In the genomic region with DNA sequence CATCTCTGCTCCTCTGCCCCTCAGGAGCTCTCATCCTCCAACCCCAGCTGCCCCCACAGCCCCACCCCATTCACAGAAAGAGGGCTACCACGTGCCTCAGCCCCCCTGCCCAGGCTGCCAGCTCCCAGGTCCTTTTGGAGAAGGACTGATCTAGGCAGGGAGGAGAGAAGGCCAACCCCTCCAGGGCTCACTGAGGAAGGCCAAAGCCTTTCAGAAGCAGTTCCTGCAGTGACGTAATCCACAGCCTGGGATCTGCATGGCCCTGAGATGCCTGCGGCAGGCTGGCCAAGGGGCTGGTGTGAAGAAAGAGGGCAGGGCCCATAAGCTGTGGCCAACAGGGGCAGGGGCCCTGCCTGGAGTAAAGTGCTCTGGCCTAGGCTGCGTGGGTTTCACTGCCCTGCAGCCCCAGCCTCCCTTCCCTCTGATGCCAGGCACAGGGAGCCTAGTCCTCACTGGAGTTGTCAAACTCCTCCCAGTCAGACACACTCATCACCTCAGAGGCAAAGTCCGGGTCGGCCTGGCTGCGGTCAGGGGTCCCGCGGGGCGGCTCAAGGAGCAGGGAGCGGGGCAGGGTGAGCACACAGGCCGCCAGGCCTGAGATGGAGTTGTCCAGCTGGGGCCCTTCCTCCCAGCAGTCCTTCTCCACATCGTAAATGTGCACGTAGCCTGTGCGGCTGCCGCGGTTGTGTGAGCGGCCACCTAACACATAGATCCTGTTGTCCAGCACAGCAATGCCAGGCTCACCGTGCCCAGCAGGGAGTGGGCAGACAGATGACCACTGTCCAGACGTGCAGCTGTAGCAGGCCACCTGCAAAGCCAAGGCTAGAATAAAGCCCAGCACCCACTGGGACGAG, we compare ENCODE assay signal across 1 cellular context.
TF ChIP-seq lines count a peak whose summit lies in the region.

No MANE protein-coding gene starts in this region.

TF ChIP-seq in K562, 482 proteins besides CTCF, POLR2A, EP300 and RAD21 (continues in another document):
- TF ChIP-seq, protein P1, sequence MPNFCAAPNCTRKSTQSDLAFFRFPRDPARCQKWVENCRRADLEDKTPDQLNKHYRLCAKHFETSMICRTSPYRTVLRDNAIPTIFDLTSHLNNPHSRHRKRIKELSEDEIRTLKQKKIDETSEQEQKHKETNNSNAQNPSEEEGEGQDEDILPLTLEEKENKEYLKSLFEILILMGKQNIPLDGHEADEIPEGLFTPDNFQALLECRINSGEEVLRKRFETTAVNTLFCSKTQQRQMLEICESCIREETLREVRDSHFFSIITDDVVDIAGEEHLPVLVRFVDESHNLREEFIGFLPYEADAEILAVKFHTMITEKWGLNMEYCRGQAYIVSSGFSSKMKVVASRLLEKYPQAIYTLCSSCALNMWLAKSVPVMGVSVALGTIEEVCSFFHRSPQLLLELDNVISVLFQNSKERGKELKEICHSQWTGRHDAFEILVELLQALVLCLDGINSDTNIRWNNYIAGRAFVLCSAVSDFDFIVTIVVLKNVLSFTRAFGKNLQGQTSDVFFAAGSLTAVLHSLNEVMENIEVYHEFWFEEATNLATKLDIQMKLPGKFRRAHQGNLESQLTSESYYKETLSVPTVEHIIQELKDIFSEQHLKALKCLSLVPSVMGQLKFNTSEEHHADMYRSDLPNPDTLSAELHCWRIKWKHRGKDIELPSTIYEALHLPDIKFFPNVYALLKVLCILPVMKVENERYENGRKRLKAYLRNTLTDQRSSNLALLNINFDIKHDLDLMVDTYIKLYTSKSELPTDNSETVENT (CRISPR knock-in tag; IDR thresholded peaks at IDR 0.05): 0 out of 2 replicates have a peak, but pooled peaks have one; percentile 3
- TF ChIP-seq JUN (IDR thresholded peaks at IDR 0.05; ENCODE audit: borderline replicate concordance, low read depth, low read length): no peak
- peak; percentile 90; the same call in 1 of the 2 replicates for TF ChIP-seq JUN (CRISPR knock-in tag; IDR thresholded peaks at IDR 0.05; ENCODE audit: borderline replicate concordance)
- TF ChIP-seq ZNF311 (CRISPR knock-in tag; IDR thresholded peaks at IDR 0.05): no peak
- no peak for TF ChIP-seq PHF8 (IDR thresholded peaks at IDR 0.05; ENCODE audit: borderline replicate concordance, low read length)
- TF ChIP-seq MXI1 (IDR thresholded peaks at IDR 0.05; ENCODE audit: low read depth, low read length): no peak
- TF ChIP-seq SUPT5H (IDR thresholded peaks at IDR 0.05): no peak
- peak; percentile 40; the same call in 1 of the 2 replicates for TF ChIP-seq ZNF830 (CRISPR knock-in tag; IDR thresholded peaks at IDR 0.05)
- TF ChIP-seq NBN (IDR thresholded peaks at IDR 0.05; ENCODE audit: low read depth): no peak
- no peak for TF ChIP-seq NFATC3 (IDR thresholded peaks at IDR 0.05)
- no peak for TF ChIP-seq EP400 (IDR thresholded peaks at IDR 0.05)
- TF ChIP-seq ARHGAP35 (IDR thresholded peaks at IDR 0.05; ENCODE audit: partially characterized antibody): no peak
- TF ChIP-seq TEAD2 (tag; IDR thresholded peaks at IDR 0.05): no peak
- peak; percentile 32; the same call in 1 of the 2 replicates for TF ChIP-seq STAG1 (CRISPR knock-in tag; IDR thresholded peaks at IDR 0.05; ENCODE audit: borderline replicate concordance)
- TF ChIP-seq TARDBP (IDR thresholded peaks at IDR 0.05): no peak
- peak; percentile 70 for TF ChIP-seq ATF2 (CRISPR knock-in tag; IDR thresholded peaks at IDR 0.05)
- TF ChIP-seq KLF6 (CRISPR knock-in tag; IDR thresholded peaks at IDR 0.05; ENCODE audit: borderline replicate concordance): no peak
- no peak for TF ChIP-seq NONO (IDR thresholded peaks at IDR 0.05; ENCODE audit: low read depth in 2 of 2, low read length in 1 of 2)
- no peak for TF ChIP-seq POLR3G (IDR thresholded peaks at IDR 0.05; ENCODE audit: extremely low read depth, insufficient read length, insufficient replicate concordance)
- no peak for TF ChIP-seq SMAD3 (CRISPR knock-in tag; conservative IDR thresholded peaks at IDR 0.05)
- no peak for TF ChIP-seq TGIF2 (CRISPR knock-in tag; IDR thresholded peaks at IDR 0.05)
- no peak for TF ChIP-seq RB1 (IDR thresholded peaks at IDR 0.05; ENCODE audit: low read depth)
- peak; percentile 32; the same call in 1 of the 2 replicates for TF ChIP-seq CREM (IDR thresholded peaks at IDR 0.05; ENCODE audit: low read depth)
- no peak for TF ChIP-seq TEAD1 (CRISPR knock-in tag; IDR thresholded peaks at IDR 0.05)
- no peak for TF ChIP-seq BDP1 (IDR thresholded peaks at IDR 0.05; ENCODE audit: insufficient read depth, insufficient read length)
- no peak for TF ChIP-seq BCOR (IDR thresholded peaks at IDR 0.05)
- TF ChIP-seq, protein P2, sequence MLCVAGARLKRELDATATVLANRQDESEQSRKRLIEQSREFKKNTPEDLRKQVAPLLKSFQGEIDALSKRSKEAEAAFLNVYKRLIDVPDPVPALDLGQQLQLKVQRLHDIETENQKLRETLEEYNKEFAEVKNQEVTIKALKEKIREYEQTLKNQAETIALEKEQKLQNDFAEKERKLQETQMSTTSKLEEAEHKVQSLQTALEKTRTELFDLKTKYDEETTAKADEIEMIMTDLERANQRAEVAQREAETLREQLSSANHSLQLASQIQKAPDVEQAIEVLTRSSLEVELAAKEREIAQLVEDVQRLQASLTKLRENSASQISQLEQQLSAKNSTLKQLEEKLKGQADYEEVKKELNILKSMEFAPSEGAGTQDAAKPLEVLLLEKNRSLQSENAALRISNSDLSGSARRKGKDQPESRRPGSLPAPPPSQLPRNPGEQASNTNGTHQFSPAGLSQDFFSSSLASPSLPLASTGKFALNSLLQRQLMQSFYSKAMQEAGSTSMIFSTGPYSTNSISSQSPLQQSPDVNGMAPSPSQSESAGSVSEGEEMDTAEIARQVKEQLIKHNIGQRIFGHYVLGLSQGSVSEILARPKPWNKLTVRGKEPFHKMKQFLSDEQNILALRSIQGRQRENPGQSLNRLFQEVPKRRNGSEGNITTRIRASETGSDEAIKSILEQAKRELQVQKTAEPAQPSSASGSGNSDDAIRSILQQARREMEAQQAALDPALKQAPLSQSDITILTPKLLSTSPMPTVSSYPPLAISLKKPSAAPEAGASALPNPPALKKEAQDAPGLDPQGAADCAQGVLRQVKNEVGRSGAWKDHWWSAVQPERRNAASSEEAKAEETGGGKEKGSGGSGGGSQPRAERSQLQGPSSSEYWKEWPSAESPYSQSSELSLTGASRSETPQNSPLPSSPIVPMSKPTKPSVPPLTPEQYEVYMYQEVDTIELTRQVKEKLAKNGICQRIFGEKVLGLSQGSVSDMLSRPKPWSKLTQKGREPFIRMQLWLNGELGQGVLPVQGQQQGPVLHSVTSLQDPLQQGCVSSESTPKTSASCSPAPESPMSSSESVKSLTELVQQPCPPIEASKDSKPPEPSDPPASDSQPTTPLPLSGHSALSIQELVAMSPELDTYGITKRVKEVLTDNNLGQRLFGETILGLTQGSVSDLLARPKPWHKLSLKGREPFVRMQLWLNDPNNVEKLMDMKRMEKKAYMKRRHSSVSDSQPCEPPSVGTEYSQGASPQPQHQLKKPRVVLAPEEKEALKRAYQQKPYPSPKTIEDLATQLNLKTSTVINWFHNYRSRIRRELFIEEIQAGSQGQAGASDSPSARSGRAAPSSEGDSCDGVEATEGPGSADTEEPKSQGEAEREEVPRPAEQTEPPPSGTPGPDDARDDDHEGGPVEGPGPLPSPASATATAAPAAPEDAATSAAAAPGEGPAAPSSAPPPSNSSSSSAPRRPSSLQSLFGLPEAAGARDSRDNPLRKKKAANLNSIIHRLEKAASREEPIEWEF (CRISPR knock-in tag; IDR thresholded peaks at IDR 0.05): no peak
- TF ChIP-seq, protein P3, sequence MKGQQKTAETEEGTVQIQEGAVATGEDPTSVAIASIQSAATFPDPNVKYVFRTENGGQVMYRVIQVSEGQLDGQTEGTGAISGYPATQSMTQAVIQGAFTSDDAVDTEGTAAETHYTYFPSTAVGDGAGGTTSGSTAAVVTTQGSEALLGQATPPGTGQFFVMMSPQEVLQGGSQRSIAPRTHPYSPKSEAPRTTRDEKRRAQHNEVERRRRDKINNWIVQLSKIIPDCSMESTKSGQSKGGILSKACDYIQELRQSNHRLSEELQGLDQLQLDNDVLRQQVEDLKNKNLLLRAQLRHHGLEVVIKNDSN (CRISPR knock-in tag; IDR thresholded peaks at IDR 0.05): peak; percentile 64
- TF ChIP-seq SIN3A (IDR thresholded peaks at IDR 0.05; ENCODE audit: borderline replicate concordance in 2 of 2, control insufficient read depth in 1 of 2, low read depth in 2 of 2, low read length in 2 of 2): no peak
- TF ChIP-seq, protein P4, sequence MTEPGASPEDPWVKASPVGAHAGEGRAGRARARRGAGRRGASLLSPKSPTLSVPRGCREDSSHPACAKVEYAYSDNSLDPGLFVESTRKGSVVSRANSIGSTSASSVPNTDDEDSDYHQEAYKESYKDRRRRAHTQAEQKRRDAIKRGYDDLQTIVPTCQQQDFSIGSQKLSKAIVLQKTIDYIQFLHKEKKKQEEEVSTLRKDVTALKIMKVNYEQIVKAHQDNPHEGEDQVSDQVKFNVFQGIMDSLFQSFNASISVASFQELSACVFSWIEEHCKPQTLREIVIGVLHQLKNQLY (CRISPR knock-in tag; conservative IDR thresholded peaks at IDR 0.05): peak in 1 of 2 experiments; percentile 35; a peak in 1 of 4 replicates
- no peak for TF ChIP-seq SMAD2 (IDR thresholded peaks at IDR 0.05; ENCODE audit: low read depth, low read length)
- peak; percentile 93 for TF ChIP-seq IRF2 (CRISPR knock-in tag; IDR thresholded peaks at IDR 0.05)
- TF ChIP-seq, protein P5, sequence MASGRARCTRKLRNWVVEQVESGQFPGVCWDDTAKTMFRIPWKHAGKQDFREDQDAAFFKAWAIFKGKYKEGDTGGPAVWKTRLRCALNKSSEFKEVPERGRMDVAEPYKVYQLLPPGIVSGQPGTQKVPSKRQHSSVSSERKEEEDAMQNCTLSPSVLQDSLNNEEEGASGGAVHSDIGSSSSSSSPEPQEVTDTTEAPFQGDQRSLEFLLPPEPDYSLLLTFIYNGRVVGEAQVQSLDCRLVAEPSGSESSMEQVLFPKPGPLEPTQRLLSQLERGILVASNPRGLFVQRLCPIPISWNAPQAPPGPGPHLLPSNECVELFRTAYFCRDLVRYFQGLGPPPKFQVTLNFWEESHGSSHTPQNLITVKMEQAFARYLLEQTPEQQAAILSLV (tag; IDR thresholded peaks at IDR 0.05): no peak
- TF ChIP-seq ZKSCAN8 (CRISPR knock-in tag; IDR thresholded peaks at IDR 0.05): no peak
- no peak for TF ChIP-seq PML (IDR thresholded peaks at IDR 0.05; ENCODE audit: low read length)
- 0 out of 2 replicates have a peak, but pooled peaks have one; percentile 17 for TF ChIP-seq ZNF511 (CRISPR knock-in tag; IDR thresholded peaks at IDR 0.05)
- TF ChIP-seq ARID1B (IDR thresholded peaks at IDR 0.05): no peak
- TF ChIP-seq CREBBP (IDR thresholded peaks at IDR 0.05; ENCODE audit: low read depth, low read length): no peak
- TF ChIP-seq, protein P6, sequence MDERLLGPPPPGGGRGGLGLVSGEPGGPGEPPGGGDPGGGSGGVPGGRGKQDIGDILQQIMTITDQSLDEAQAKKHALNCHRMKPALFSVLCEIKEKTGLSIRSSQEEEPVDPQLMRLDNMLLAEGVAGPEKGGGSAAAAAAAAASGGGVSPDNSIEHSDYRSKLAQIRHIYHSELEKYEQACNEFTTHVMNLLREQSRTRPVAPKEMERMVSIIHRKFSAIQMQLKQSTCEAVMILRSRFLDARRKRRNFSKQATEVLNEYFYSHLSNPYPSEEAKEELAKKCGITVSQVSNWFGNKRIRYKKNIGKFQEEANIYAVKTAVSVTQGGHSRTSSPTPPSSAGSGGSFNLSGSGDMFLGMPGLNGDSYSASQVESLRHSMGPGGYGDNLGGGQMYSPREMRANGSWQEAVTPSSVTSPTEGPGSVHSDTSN (CRISPR knock-in tag; IDR thresholded peaks at IDR 0.05; ENCODE audit: low read depth): peak; percentile 15; the same call in 1 of the 2 replicates
- TF ChIP-seq, protein P6 (tag; conservative IDR thresholded peaks at IDR 0.05; ENCODE audit: low read depth): no peak
- no peak for TF ChIP-seq HMG20A (CRISPR knock-in tag; conservative IDR thresholded peaks at IDR 0.05)
- TF ChIP-seq, protein P7, sequence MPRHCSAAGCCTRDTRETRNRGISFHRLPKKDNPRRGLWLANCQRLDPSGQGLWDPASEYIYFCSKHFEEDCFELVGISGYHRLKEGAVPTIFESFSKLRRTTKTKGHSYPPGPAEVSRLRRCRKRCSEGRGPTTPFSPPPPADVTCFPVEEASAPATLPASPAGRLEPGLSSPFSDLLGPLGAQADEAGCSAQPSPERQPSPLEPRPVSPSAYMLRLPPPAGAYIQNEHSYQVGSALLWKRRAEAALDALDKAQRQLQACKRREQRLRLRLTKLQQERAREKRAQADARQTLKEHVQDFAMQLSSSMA (CRISPR knock-in tag; IDR thresholded peaks at IDR 0.05): no peak
- no peak for TF ChIP-seq POLR2AphosphoS2 (IDR thresholded peaks at IDR 0.05; ENCODE audit: low read length)
- no peak for TF ChIP-seq CXXC5 (CRISPR knock-in tag; IDR thresholded peaks at IDR 0.05)
- TF ChIP-seq, protein P8, sequence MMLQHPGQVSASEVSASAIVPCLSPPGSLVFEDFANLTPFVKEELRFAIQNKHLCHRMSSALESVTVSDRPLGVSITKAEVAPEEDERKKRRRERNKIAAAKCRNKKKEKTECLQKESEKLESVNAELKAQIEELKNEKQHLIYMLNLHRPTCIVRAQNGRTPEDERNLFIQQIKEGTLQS (IDR thresholded peaks at IDR 0.05): peak; percentile 77
- TF ChIP-seq, protein P8 (CRISPR knock-in tag; conservative IDR thresholded peaks at IDR 0.05): 0 out of 2 replicates have a peak, but pooled peaks have one; percentile 4
